Comparison of ENCODE assay signal across 1 cellular context in genomic region chr1:228102791-228103620, GRCh38.
A peak's percentile ranks its signal among the peaks of the same experiment; 100 is the strongest.
TF ChIP-seq lines count a peak whose summit lies in the region.

C1orf35 (minus strand) TSS chr1:228103325; CDS start chr1:228103227, 98 bp downstream.

TF ChIP-seq in HepG2, 621 proteins besides CTCF, POLR2A, EP300 and RAD21 (continued from another document and continues in another):
- TF ChIP-seq MLXIP (CRISPR knock-in tag; IDR thresholded peaks at IDR 0.05; ENCODE audit: borderline replicate concordance) (no peak), SCMH1 (CRISPR knock-in tag; IDR thresholded peaks at IDR 0.05; ENCODE audit: borderline replicate concordance) (no peak), RORA (CRISPR knock-in tag; IDR thresholded peaks at IDR 0.05) (no peak), ZNF496 (CRISPR knock-in tag; IDR thresholded peaks at IDR 0.05; ENCODE audit: insufficient replicate concordance) (no peak), SSRP1 (CRISPR knock-in tag; IDR thresholded peaks at IDR 0.05) (no peak; the same call in 1 of the 2 replicates), KLF16 (CRISPR knock-in tag; IDR thresholded peaks at IDR 0.05) (peak in 1 of 2 experiments; percentile 97; a peak in 2 of 4 replicates), MED13 (CRISPR knock-in tag; IDR thresholded peaks at IDR 0.05) (peak; percentile 39; the same call in 1 of the 2 replicates), JUND (CRISPR knock-in tag; IDR thresholded peaks at IDR 0.05) (no peak), THAP9 (CRISPR knock-in tag; IDR thresholded peaks at IDR 0.05; ENCODE audit: borderline replicate concordance) (peak; percentile 93), SKI (IDR thresholded peaks at IDR 0.05; ENCODE audit: partially characterized antibody) (no peak), FOXO1 (CRISPR knock-in tag; IDR thresholded peaks at IDR 0.05) (no peak; the same call in none of the 2 replicates), MEIS1 (CRISPR knock-in tag; IDR thresholded peaks at IDR 0.05; ENCODE audit: borderline replicate concordance) (peak; percentile 52; the same call in 1 of the 2 replicates), SNAI1 (CRISPR knock-in tag; IDR thresholded peaks at IDR 0.05; ENCODE audit: borderline replicate concordance) (no peak), CCDC6 (CRISPR knock-in tag; IDR thresholded peaks at IDR 0.05) (peak; percentile 89), ZBTB26 (CRISPR knock-in tag; IDR thresholded peaks at IDR 0.05; ENCODE audit: borderline replicate concordance) (peak; percentile 69; the same call in 1 of the 2 replicates), AGO2 (optimal IDR thresholded peaks at IDR 0.05; ENCODE audit: low read depth, low read length) (peak; percentile 48), MBNL3 (CRISPR knock-in tag; conservative IDR thresholded peaks at IDR 0.05) (no peak), ZBTB42 (CRISPR knock-in tag; IDR thresholded peaks at IDR 0.05) (peak; percentile 93; the same call in 1 of the 2 replicates), RFX5 (IDR thresholded peaks at IDR 0.05; ENCODE audit: low read depth, low read length) (peak; percentile 61), JARID2 (CRISPR knock-in tag; IDR thresholded peaks at IDR 0.05; ENCODE audit: insufficient replicate concordance) (peak; percentile 76), SKIL (CRISPR knock-in tag; IDR thresholded peaks at IDR 0.05; ENCODE audit: borderline replicate concordance) (peak; percentile 65), ZNF3 (CRISPR knock-in tag; IDR thresholded peaks at IDR 0.05) (no peak), XRCC5 (optimal IDR thresholded peaks at IDR 0.05; ENCODE audit: low read length) (peak; percentile 20), ZNF800 (CRISPR knock-in tag; IDR thresholded peaks at IDR 0.05) (peak; percentile 96), ZNF790 (CRISPR knock-in tag; IDR thresholded peaks at IDR 0.05; ENCODE audit: borderline replicate concordance) (no peak), FUBP1 (CRISPR knock-in tag; IDR thresholded peaks at IDR 0.05; ENCODE audit: borderline replicate concordance) (no peak), RXRB (CRISPR knock-in tag; IDR thresholded peaks at IDR 0.05; ENCODE audit: borderline replicate concordance) (peak; percentile 49; the same call in 1 of the 2 replicates), ZNF782 (CRISPR knock-in tag; IDR thresholded peaks at IDR 0.05; ENCODE audit: borderline replicate concordance) (peak; percentile 88; the same call in 1 of the 2 replicates), U2AF1 (optimal IDR thresholded peaks at IDR 0.05; ENCODE audit: low read depth, low read length) (no peak), ZBTB49 (CRISPR knock-in tag; IDR thresholded peaks at IDR 0.05; ENCODE audit: borderline replicate concordance) (no peak), SP5 (CRISPR knock-in tag; IDR thresholded peaks at IDR 0.05; ENCODE audit: borderline replicate concordance, low read depth) (peak; percentile 79), ZNF296 (CRISPR knock-in tag; conservative IDR thresholded peaks at IDR 0.05) (no peak), FOXP4 (CRISPR knock-in tag; IDR thresholded peaks at IDR 0.05) (no peak), TAF1 (CRISPR knock-in tag; IDR thresholded peaks at IDR 0.05) (peak; percentile 92), HDAC6 (IDR thresholded peaks at IDR 0.05; ENCODE audit: low read depth, low read length) (no peak), ZNF615 (CRISPR knock-in tag; IDR thresholded peaks at IDR 0.05; ENCODE audit: borderline replicate concordance) (peak; percentile 57; the same call in 1 of the 2 replicates), HNRNPK (IDR thresholded peaks at IDR 0.05; ENCODE audit: low read depth, low read length, poor library complexity, severe bottlenecking) (no peak), BORCS8-MEF2B (CRISPR knock-in tag; IDR thresholded peaks at IDR 0.05) (peak; percentile 60; the same call in 1 of the 2 replicates), MTA1 (CRISPR knock-in tag; IDR thresholded peaks at IDR 0.05; ENCODE audit: borderline replicate concordance) (peak; percentile 66; the same call in 1 of the 2 replicates), ZNF784 (CRISPR knock-in tag; IDR thresholded peaks at IDR 0.05; ENCODE audit: borderline replicate concordance) (no peak; the same call in 1 of the 2 replicates), MLX (CRISPR knock-in tag; IDR thresholded peaks at IDR 0.05) (peak; percentile 53; the same call in 1 of the 2 replicates), PHB2 (IDR thresholded peaks at IDR 0.05; ENCODE audit: partially characterized antibody) (no peak)
